Comparison of ENCODE assay signal across 8 cellular contexts in the genomic region with DNA sequence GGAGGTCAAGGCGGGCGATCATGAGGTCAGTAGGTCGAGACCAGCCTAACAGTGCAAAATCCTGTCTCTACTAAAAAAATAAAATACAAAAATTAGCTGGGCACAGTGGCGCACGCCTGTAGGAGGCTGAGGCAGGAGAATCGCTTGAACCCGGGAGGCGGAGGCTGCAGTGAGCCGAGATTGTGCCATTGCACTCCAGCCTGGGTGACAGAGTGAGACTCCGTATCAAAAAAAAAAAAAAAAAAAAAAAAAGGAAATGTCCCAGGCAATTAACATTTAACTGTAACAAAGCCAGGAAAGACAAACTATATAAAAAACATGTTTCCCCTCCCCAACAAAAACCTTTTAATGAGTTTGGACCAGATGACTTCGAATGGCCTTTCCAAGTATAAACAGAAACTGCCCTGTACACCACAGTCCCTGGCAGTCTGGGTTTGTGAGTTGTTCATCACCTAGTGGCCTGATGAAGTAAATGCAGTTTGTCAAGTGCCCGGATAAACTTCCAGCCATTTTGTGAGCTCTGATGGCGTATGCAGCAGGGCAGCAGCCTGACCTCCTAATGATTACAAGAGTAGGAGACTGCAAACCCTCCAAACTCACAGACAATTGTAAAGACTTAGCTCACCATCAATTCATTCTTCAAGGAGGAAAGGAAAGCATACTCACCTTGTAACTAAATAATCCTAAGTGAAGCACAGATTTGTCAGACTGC. TPM values are rescaled to one million over a fixed set of nuclear protein-coding genes. Genes with fewer than 3 reads are reported as not detected.
DNase-seq lines count a peak whose midpoint lies in the region; ATAC-seq and TF ChIP-seq lines count a peak whose summit lies in the region.

No MANE protein-coding gene starts in this region.

- peak; percentile 83 for TF ChIP-seq CTCF in MM.1S (IDR thresholded peaks at IDR 0.05; ENCODE audit: low read length)
- peak; percentile 91 for TF ChIP-seq CTCF in RWPE1 (conservative IDR thresholded peaks at IDR 0.05; ENCODE audit: low read depth)
- peak; percentile 93 for TF ChIP-seq CTCF in foreskin keratinocyte (conservative IDR thresholded peaks at IDR 0.05)
- peak; percentile 74 to 87 (median 85) for TF ChIP-seq CTCF in uterus (IDR thresholded peaks at IDR 0.05)

- H3K4me3 ChIP-seq in HAP-1 = no peak overlapping the region
- H3K4me3 ChIP-seq in MM.1S (ENCODE audit: low read length) = no peak overlapping the region
- H3K4me3 ChIP-seq in neuron (ENCODE audit: low read length) = no peak overlapping the region
- no peak overlapping the region for H3K4me3 ChIP-seq in uterus

- H3F3A ChIP-seq in MM.1S (ENCODE audit: insufficient read depth, low read length) = peaks cover 25% of the 10 kb centered on the region

- H4K20me1 ChIP-seq in MM.1S (ENCODE audit: insufficient read depth, low read length) = no peaks in the 10 kb centered on the region

- H3K36me3 Mint-ChIP-seq in activated naive CD4-positive, alpha-beta T cell treated with anti-CD3 and anti-CD28 coated beads, Interleukin-2, amount 50 U/mL, for 24 hours = peaks cover 19% of the 10 kb centered on the region

- CTCF ChIA-PET in RWPE1 (lab: Yijun Ruan, JAX) = interaction anchor here (0.5 to 1.0 kb wide), 7 partner anchors 13 to 155 kb away, joined by 3 to 12 read pairs (median 4); no protein-coding TSS in a partner anchor

- intact Hi-C loops in uterus (cut with DNase I; ENCODE audit: low total_unique reads) = no loop called here

- in situ Hi-C loops in HAP-1 (cut with MboI; ENCODE audit: low sequenced_read_pairs) = no loop called here

- H3K9me3 Mint-ChIP-seq in activated naive CD4-positive, alpha-beta T cell treated with anti-CD3 and anti-CD28 coated beads, Interleukin-2, amount 50 U/mL, for 24 hours = no peaks in the 10 kb centered on the region

- peak overlapping the region; percentile 1; the same call in 1 of the 2 replicates for H3K9ac ChIP-seq in MM.1S (ENCODE audit: low read length)

- peaks cover 17% of the 10 kb centered on the region for H3K36me3 ChIP-seq in HAP-1 (replicated peaks)
- H3K36me3 ChIP-seq in MM.1S (replicated peaks; ENCODE audit: insufficient read depth, low read length) = no peaks in the 10 kb centered on the region; the same call in 1 of the 2 replicates
- H3K36me3 ChIP-seq in neuron (ENCODE audit: insufficient read depth, low read length) = peaks cover 35% of the 10 kb centered on the region
- H3K36me3 ChIP-seq in uterus = no peaks in the 10 kb centered on the region

- no peaks in the 10 kb centered on the region for H3K4me1 ChIP-seq in HAP-1
- H3K4me1 ChIP-seq in MM.1S (ENCODE audit: low read length) = peaks cover 20% of the 10 kb centered on the region
- H3K4me1 ChIP-seq in foreskin keratinocyte = no peaks in the 10 kb centered on the region
- H3K4me1 ChIP-seq in neuron (ENCODE audit: insufficient read depth, low read length) = peaks cover 3% of the 10 kb centered on the region
- peaks cover 0 to 4% of the 10 kb centered on the region in 2 donors for H3K4me1 ChIP-seq in uterus

- no peaks in the 10 kb centered on the region for H3K9me2 ChIP-seq in MM.1S (replicated peaks; ENCODE audit: insufficient read depth, low read length)

- H3K4me3 Mint-ChIP-seq in activated naive CD4-positive, alpha-beta T cell treated with anti-CD3 and anti-CD28 coated beads, Interleukin-2, amount 50 U/mL, for 24 hours = peak overlapping the region; percentile 74

- peak overlapping the region; percentile 60 for H2AFZ ChIP-seq in MM.1S (ENCODE audit: low read length)
- peak overlapping the region; percentile 50 for H2AFZ ChIP-seq in neuron (ENCODE audit: low read depth, low read length)

- H3K27ac ChIP-seq in MM.1S (ENCODE audit: low read length) (peak overlapping the region; percentile 26; the same call in 1 of the 2 replicates), RWPE1 (peak overlapping the region; percentile 44), foreskin keratinocyte (peak overlapping the region; percentile 67), uterus (peak overlapping the region; percentile 72 to 84)

- peaks cover 61% of the 10 kb centered on the region for H3K4me1 Mint-ChIP-seq in activated naive CD4-positive, alpha-beta T cell treated with anti-CD3 and anti-CD28 coated beads, Interleukin-2, amount 50 U/mL, for 24 hours

- peak; percentile 75 for ATAC-seq in foreskin keratinocyte

- no peak for TF ChIP-seq POLR2A in uterus (IDR thresholded peaks at IDR 0.05)

- H3K9me3 ChIP-seq in HAP-1 = no peaks in the 10 kb centered on the region
- no peaks in the 10 kb centered on the region for H3K9me3 ChIP-seq in MM.1S (replicated peaks; ENCODE audit: insufficient read depth, low read length)
- H3K9me3 ChIP-seq in neuron (ENCODE audit: low read length) = no peaks in the 10 kb centered on the region
- H3K9me3 ChIP-seq in uterus = no peaks in the 10 kb centered on the region

- no peaks in the 10 kb centered on the region for H3K27me3 Mint-ChIP-seq in activated naive CD4-positive, alpha-beta T cell treated with anti-CD3 and anti-CD28 coated beads, Interleukin-2, amount 50 U/mL, for 24 hours

- peaks cover 15% of the 10 kb centered on the region for H3K79me2 ChIP-seq in MM.1S (ENCODE audit: low read length)

- POLR2A ChIA-PET in RWPE1 (lab: Yijun Ruan, JAX; ENCODE audit: low non-redundant PET) = interaction anchor here (1.0 kb wide), 1 partner anchor 156 kb away, joined by 3 read pairs; a partner anchor contains a TSS

- peak; percentile 76 for DNase-seq in GDM1 (lab: John Stamatoyannopoulos, UW)
- peak; percentile 71 to 82 for DNase-seq in HAP-1 (ENCODE audit: low spot score in 2 of 2)
- DNase-seq in MM.1S = peak; percentile 87
- peak; percentile 86 for DNase-seq in RWPE1 (ENCODE audit: low spot score)
- DNase-seq in foreskin keratinocyte = peak; percentile 38 to 70
- DNase-seq in uterus = peak; percentile 55 to 77

- H3K4me2 ChIP-seq in MM.1S (ENCODE audit: low read depth, low read length) = peak overlapping the region; percentile 2; the same call in 1 of the 2 replicates

- peak overlapping the region; percentile 98 for H3K27ac Mint-ChIP-seq in activated naive CD4-positive, alpha-beta T cell treated with anti-CD3 and anti-CD28 coated beads, Interleukin-2, amount 50 U/mL, for 24 hours

- no peaks in the 10 kb centered on the region for H3K27me3 ChIP-seq in HAP-1 (ENCODE audit: low read depth)
- no peaks in the 10 kb centered on the region for H3K27me3 ChIP-seq in MM.1S (replicated peaks; ENCODE audit: insufficient read depth, low read length)
- no peaks in the 10 kb centered on the region for H3K27me3 ChIP-seq in foreskin keratinocyte
- no peaks in the 10 kb centered on the region for H3K27me3 ChIP-seq in neuron (ENCODE audit: insufficient read depth, low read length)
- no peaks in the 10 kb centered on the region for H3K27me3 ChIP-seq in uterus

RNA-seq across cellular contexts. Expression of a gene that starts 16.6 kb away (rescaled TPM):
- total RNA-seq in foreskin keratinocyte (115 and 138 TPM in 2 replicates), uterus (100 to 1,000 TPM in 2 of 4 donors, 10 to 100 TPM in 2; 55.5 to 294 (median 101) TPM)
- 288 and 309 TPM in 2 replicates for polyA plus RNA-seq in foreskin keratinocyte

Comparison
In these comparisons a context has a peak if more than half of its experiments do, and no peak if none do; other contexts are left out.
1. H3K27ac ChIP-seq: peak in every context shown above with its lines; median percentile 78 in uterus; 67 in foreskin keratinocyte; 44 in RWPE1; 26 in MM.1S.